ENCODE assay signal across 15 cellular contexts in the genomic region with DNA sequence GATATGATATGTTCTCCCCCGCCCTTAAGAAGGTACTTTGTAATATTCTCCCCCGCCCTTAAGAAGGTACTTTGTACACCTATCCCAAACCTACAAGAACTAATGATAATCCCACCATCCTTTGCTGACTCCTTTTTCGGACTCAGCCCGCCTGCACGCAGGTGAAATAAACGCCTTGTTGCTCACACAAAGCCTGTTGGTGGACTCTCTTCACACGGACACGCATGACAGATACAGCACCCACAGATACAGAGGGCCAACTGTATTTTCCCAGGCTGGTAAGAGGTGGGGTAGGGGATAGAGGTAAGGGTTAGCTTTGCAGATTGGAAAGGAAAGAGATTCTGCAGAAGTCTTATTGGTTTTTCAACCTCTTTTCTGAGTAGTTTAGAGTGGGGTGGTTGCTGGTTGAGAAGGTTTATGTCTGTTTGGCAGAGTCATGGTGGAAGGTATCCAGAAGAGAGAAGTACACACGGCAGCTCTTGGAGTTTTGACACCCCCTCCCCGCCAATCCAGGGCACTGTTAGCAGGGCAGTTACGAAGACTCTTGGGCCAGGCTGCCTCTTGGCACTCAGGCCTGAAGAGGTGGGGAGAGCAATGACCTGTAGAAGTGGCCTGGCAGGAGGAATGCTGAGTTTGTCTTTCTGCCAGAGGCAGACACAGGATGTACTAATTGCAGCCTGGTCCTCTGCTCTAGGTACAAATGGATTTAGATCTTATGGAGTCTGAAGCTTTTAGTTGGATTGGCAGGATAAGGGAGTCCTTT. TPM values are rescaled to one million over a fixed set of nuclear protein-coding genes. Genes with fewer than 3 reads are reported as not detected.
DNase-seq lines count a peak whose midpoint lies in the region; ATAC-seq and TF ChIP-seq lines count a peak whose summit lies in the region.
"Had no signal": no experiment of that assay in that cellular context is flagged by ENCODE, and none has a peak within 500 bp of the region (broad histone marks: within the 10 kb centered on the region; RNA-seq: fewer than 3 reads in every experiment).

No MANE protein-coding gene starts in this region.

- intact Hi-C loops in left cardiac atrium (cut with DNase I) (no loop called here), lower lobe of right lung (cut with DNase I) (no loop called here), upper lobe of right lung (cut with DNase I) (no loop called here)

- TF ChIP-seq CTCF in VCaP (conservative IDR thresholded peaks at IDR 0.05), result no peak
- TF ChIP-seq CTCF in lower lobe of right lung (IDR thresholded peaks at IDR 0.05), result no peak
- no peak for TF ChIP-seq CTCF in upper lobe of right lung (IDR thresholded peaks at IDR 0.05)

- H3K36me3 ChIP-seq in lower lobe of right lung (no peaks in the 10 kb centered on the region), upper lobe of right lung (no peaks in the 10 kb centered on the region)

- ATAC-seq in left cardiac atrium (peak; percentile 63 to 71), lower lobe of right lung (peak; percentile 74 to 82), upper lobe of right lung (peak; percentile 83), GM21526 (IDR thresholded peaks at IDR 0.05; ENCODE audit: low FRiP score, unreplicated experiment) (no peak), HG03442 (IDR thresholded peaks at IDR 0.05; ENCODE audit: unreplicated experiment) (no peak), GM18861 (IDR thresholded peaks at IDR 0.05; ENCODE audit: unreplicated experiment) (no peak)

- H3K27me3 ChIP-seq in lower lobe of right lung (ENCODE audit: low read depth) (no peaks in the 10 kb centered on the region), upper lobe of right lung (no peaks in the 10 kb centered on the region)

- H3K4me1 ChIP-seq in lower lobe of right lung (no peaks in the 10 kb centered on the region), upper lobe of right lung (peaks cover 2% of the 10 kb centered on the region)

- H3K4me3 ChIP-seq in lower lobe of right lung (no peak overlapping the region), upper lobe of right lung (no peak overlapping the region)

- DNase-seq in left cardiac atrium (no peak), lower lobe of right lung (peak; percentile 57), upper lobe of right lung (peak; percentile 67)
- DNase-seq: C1 segment of cervical spinal cord, COR-L47, DMS153, EL, HCEC 1CT, NCI-H146, NCI-H2227 treated with DMSO at 0.1 percent for 48 hours, NCI-H524 treated with DMSO at 0.1 percent for 48 hours had no signal

- H3K27ac ChIP-seq in VCaP, result peak overlapping the region; percentile 58
- H3K27ac ChIP-seq in lower lobe of right lung, result no peak overlapping the region
- H3K27ac ChIP-seq in upper lobe of right lung, result no peak overlapping the region

- H3K9me3 ChIP-seq in lower lobe of right lung (no peaks in the 10 kb centered on the region), upper lobe of right lung (no peaks in the 10 kb centered on the region)

RNA-seq across cellular contexts. Expression of gene IDH2, which starts 36.0 kb away (rescaled TPM):
- total RNA-seq in left cardiac atrium, result 100 to 1,000 TPM; 242 to 257 TPM
- total RNA-seq in lower lobe of right lung, result 46.7 TPM
- total RNA-seq in upper lobe of right lung, result 43.1 TPM

Comparison
In these comparisons a context has a peak if more than half of its experiments do, and no peak if none do; other contexts are left out.
1. ATAC-seq: peak in left cardiac atrium (2 of 2), lower lobe of right lung (2 of 2) and upper lobe of right lung (single experiment); none in GM21526 (single experiment), HG03442 (single experiment) and GM18861 (single experiment).